ENCODE assay signal across 8 cellular contexts in genomic region chr16:75463417-75464129, GRCh38. TPM values are rescaled to one million over a fixed set of nuclear protein-coding genes. Genes with fewer than 3 reads are reported as not detected.
A peak's percentile ranks its signal among the peaks of the same experiment; 100 is the strongest.
DNase-seq lines count a peak whose midpoint lies in the region; ATAC-seq and TF ChIP-seq lines count a peak whose summit lies in the region.
"Not testable (repeated sequence)": the region's sequence is repeated elsewhere in the genome, so short reads cannot be mapped to it uniquely, and the experiment has no call there.

No MANE protein-coding gene starts in this region.

- H4K20me1 ChIP-seq in PC-9 (ENCODE audit: insufficient read depth): peaks cover 27% of the 10 kb centered on the region

- H3K9me2 ChIP-seq in PC-9 (ENCODE audit: insufficient read depth): not testable (repeated sequence)

- ATAC-seq in GM21423 (IDR thresholded peaks at IDR 0.05; ENCODE audit: unreplicated experiment) (peak; percentile 16), HG03520 (IDR thresholded peaks at IDR 0.05; ENCODE audit: unreplicated experiment) (peak; percentile 2)

- intact Hi-C loops in PC-9 (cut with micrococcal nuclease; ENCODE audit: unreplicated experiment): loop anchor here (1.0 to 10.0 kb wide), 4 partner anchors 29 to 269 kb away; partner anchors contain the start of gene ADAT1

- TSS peak; percentile 61 for BruUV-seq in PC-9 (replicated peaks; lab: Mats Ljungman, UMichigan)

- H3K4me3 Mint-ChIP-seq in activated naive CD4-positive, alpha-beta T cell treated with anti-CD3 and anti-CD28 coated beads, Interleukin-2, amount 10 ng/mL, durations not matched to agents 7 days and 5 days: peak overlapping the region; percentile 84

- peak overlapping the region; percentile 61 for H3K4me3 ChIP-seq in PC-9
- H3K4me3 ChIP-seq in fibroblast of mammary gland (ENCODE audit: control insufficient read depth, low read depth, low read length): peak overlapping the region; percentile 70
- peak overlapping the region; percentile 82 to 98 for H3K4me3 ChIP-seq in mucosa of rectum (ENCODE audit: low read length in 2 of 2)

- H3K9ac ChIP-seq in mucosa of rectum (ENCODE audit: low read depth in 1 of 2, low read length in 2 of 2): peak overlapping the region; percentile 80 to 96

- peaks cover 17% of the 10 kb centered on the region for H3K36me3 Mint-ChIP-seq in activated naive CD4-positive, alpha-beta T cell treated with anti-CD3 and anti-CD28 coated beads, Interleukin-2, amount 10 ng/mL, durations not matched to agents 7 days and 5 days

- H3K79me2 ChIP-seq in PC-9 (ENCODE audit: low read depth): peaks cover 55% of the 10 kb centered on the region

- peak; percentile 52 for DNase-seq in COR-L47 (lab: John Stamatoyannopoulos, UW)
- DNase-seq in PC-9: peak in 1 of 2 experiments; percentile 62
- not testable (repeated sequence) for DNase-seq in activated naive CD4-positive, alpha-beta T cell treated with anti-CD3 and anti-CD28 coated beads, Interleukin-2, amount 10 ng/mL, durations not matched to agents 7 days and 5 days; fibroblast of mammary gland (ENCODE audit: low read depth)
- DNase-seq in stimulated activated CD8-positive, alpha-beta memory T cell treated with anti-CD3 and anti-CD28 coated beads, Interleukin-15, amount 100 ng/mL, for 48 hours (ENCODE audit: low read depth in 2 of 2): peak; percentile 5 to 18

- POLR2A ChIA-PET in PC-9 (lab: Charles Lee; ENCODE audit: unreplicated experiment): interaction anchor here (0.6 kb wide), 2 partner anchors 42 to 227 kb away, joined by 3 to 4 read pairs; no protein-coding TSS in a partner anchor

- H3K4me1 ChIP-seq in PC-9 (replicated peaks; ENCODE audit: insufficient read depth) (peaks cover 18% of the 10 kb centered on the region), mucosa of rectum (ENCODE audit: control insufficient read depth in 2 of 2, insufficient read depth in 2 of 2, low read length in 2 of 2) (peaks cover 13 to 29% of the 10 kb centered on the region in 2 donors)

- not testable (repeated sequence) for H3K9me3 ChIP-seq in PC-9 (ENCODE audit: insufficient read depth, low read depth); mucosa of rectum (ENCODE audit: control insufficient read depth in 2 of 2, low read length in 2 of 2)

- H3K4me2 ChIP-seq in PC-9: peak overlapping the region; percentile 83

- CTCF ChIA-PET in PC-9 (lab: Charles Lee): interaction anchor here (0.5 to 0.7 kb wide), 4 partner anchors 28 to 766 kb away, joined by 3 to 4 read pairs (median 3); partner anchors contain the start of genes KARS1 and TERF2IP
- CTCF ChIA-PET in activated naive CD4-positive, alpha-beta T cell treated with anti-CD3 and anti-CD28 coated beads, Interleukin-2, amount 10 ng/mL, durations not matched to agents 7 days and 5 days (lab: Charles Lee): interaction anchor here (0.9 to 2.2 kb wide), 7 partner anchors 18 to 264 kb away, joined by 3 to 9 read pairs (median 3); partner anchors contain the start of gene CFDP1

- H3F3A ChIP-seq in PC-9 (ENCODE audit: insufficient read depth, low read depth): not testable (repeated sequence)

- not testable (repeated sequence) for H3K9me3 Mint-ChIP-seq in activated naive CD4-positive, alpha-beta T cell treated with anti-CD3 and anti-CD28 coated beads, Interleukin-2, amount 10 ng/mL, durations not matched to agents 7 days and 5 days

- not testable (repeated sequence) for TF ChIP-seq CTCF in PC-9 (conservative IDR thresholded peaks at IDR 0.05); fibroblast of mammary gland (conservative IDR thresholded peaks at IDR 0.05; ENCODE audit: control insufficient read depth, insufficient read depth, low read depth, low read length)

- not testable (repeated sequence) for H3K27ac ChIP-seq in PC-9
- peak overlapping the region; percentile 98 to 100 for H3K27ac ChIP-seq in mucosa of rectum (ENCODE audit: low read depth in 2 of 2, low read length in 2 of 2)

- H3K4me1 Mint-ChIP-seq in activated naive CD4-positive, alpha-beta T cell treated with anti-CD3 and anti-CD28 coated beads, Interleukin-2, amount 10 ng/mL, durations not matched to agents 7 days and 5 days: peaks cover 43% of the 10 kb centered on the region

- not testable (repeated sequence) for H3K36me3 ChIP-seq in PC-9 (ENCODE audit: low read depth); mucosa of rectum (ENCODE audit: control insufficient read depth in 2 of 2, insufficient read depth in 2 of 2, low read length in 2 of 2)

- not testable (repeated sequence) for H3K27me3 Mint-ChIP-seq in activated naive CD4-positive, alpha-beta T cell treated with anti-CD3 and anti-CD28 coated beads, Interleukin-2, amount 10 ng/mL, durations not matched to agents 7 days and 5 days

- H3K27me3 ChIP-seq in PC-9 (ENCODE audit: insufficient read depth, low read depth); mucosa of rectum (ENCODE audit: control insufficient read depth in 2 of 2, insufficient read depth in 2 of 2, low read length in 2 of 2): not testable (repeated sequence)

- H3K27ac Mint-ChIP-seq in activated naive CD4-positive, alpha-beta T cell treated with anti-CD3 and anti-CD28 coated beads, Interleukin-2, amount 10 ng/mL, durations not matched to agents 7 days and 5 days: peak overlapping the region; percentile 90

- H2AFZ ChIP-seq in PC-9: peak overlapping the region; percentile 90

RNA-seq across cellular contexts. Expression of gene TMEM170A, which starts 0.9 kb away (rescaled TPM):
- 31.4 and 31.7 TPM in 2 replicates for total RNA-seq in PC-9 (2021)

RNA-seq across cellular contexts. Expression of gene CFDP1, which starts 30.3 kb away (rescaled TPM):
- 52.6 and 55.6 TPM in 2 replicates for total RNA-seq in PC-9 (2021)

RNA-seq across cellular contexts. Expression of gene CHST6, which starts 31.7 kb away (rescaled TPM):
- total RNA-seq in PC-9 (2021): 4.8 and 6.8 TPM in 2 replicates
